Comparison of ENCODE assay signal across 1 cellular context in the genomic region with DNA sequence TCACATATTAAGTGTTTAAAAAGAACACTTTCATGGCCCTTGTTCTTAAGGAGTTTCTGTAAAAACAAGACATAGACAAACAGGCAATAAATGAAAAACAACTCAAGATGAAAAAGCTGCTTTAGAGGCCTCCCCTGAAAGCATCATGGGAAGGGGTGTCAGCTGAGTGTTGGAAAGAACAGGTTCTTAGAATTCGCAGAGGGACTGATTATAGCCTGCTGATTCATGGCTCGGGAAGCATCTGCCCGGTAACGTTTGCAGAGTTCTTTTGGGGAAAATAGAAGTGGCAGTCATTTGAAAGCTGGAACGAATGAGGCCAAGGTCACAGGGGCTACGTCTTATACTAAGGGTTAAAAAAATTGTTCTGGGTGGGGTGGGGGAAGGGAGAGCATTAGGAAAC.
TF ChIP-seq lines count a peak whose summit lies in the region.

No MANE protein-coding gene starts in this region.

TF ChIP-seq in K562, 482 proteins besides CTCF, POLR2A, EP300 and RAD21 (continued from another document):
- TF ChIP-seq, protein P1, sequence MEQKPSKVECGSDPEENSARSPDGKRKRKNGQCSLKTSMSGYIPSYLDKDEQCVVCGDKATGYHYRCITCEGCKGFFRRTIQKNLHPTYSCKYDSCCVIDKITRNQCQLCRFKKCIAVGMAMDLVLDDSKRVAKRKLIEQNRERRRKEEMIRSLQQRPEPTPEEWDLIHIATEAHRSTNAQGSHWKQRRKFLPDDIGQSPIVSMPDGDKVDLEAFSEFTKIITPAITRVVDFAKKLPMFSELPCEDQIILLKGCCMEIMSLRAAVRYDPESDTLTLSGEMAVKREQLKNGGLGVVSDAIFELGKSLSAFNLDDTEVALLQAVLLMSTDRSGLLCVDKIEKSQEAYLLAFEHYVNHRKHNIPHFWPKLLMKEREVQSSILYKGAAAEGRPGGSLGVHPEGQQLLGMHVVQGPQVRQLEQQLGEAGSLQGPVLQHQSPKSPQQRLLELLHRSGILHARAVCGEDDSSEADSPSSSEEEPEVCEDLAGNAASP (IDR thresholded peaks at IDR 0.05): no peak
- TF ChIP-seq ZNF766 (CRISPR knock-in tag; conservative IDR thresholded peaks at IDR 0.05): no peak
- peak; percentile 46; the same call in 1 of the 2 replicates for TF ChIP-seq NFE2 (IDR thresholded peaks at IDR 0.05; ENCODE audit: low read depth)
- TF ChIP-seq ZNF212 (CRISPR knock-in tag; IDR thresholded peaks at IDR 0.05): no peak
- peak; percentile 37; the same call in 1 of the 2 replicates for TF ChIP-seq JUND (IDR thresholded peaks at IDR 0.05; ENCODE audit: borderline replicate concordance, low read depth, low read length)
- peak; percentile 20; the same call in 1 of the 3 replicates for TF ChIP-seq JUND (tag; IDR thresholded peaks at IDR 0.05; ENCODE audit: borderline replicate concordance, low read depth, low read length)
- TF ChIP-seq, protein P2, sequence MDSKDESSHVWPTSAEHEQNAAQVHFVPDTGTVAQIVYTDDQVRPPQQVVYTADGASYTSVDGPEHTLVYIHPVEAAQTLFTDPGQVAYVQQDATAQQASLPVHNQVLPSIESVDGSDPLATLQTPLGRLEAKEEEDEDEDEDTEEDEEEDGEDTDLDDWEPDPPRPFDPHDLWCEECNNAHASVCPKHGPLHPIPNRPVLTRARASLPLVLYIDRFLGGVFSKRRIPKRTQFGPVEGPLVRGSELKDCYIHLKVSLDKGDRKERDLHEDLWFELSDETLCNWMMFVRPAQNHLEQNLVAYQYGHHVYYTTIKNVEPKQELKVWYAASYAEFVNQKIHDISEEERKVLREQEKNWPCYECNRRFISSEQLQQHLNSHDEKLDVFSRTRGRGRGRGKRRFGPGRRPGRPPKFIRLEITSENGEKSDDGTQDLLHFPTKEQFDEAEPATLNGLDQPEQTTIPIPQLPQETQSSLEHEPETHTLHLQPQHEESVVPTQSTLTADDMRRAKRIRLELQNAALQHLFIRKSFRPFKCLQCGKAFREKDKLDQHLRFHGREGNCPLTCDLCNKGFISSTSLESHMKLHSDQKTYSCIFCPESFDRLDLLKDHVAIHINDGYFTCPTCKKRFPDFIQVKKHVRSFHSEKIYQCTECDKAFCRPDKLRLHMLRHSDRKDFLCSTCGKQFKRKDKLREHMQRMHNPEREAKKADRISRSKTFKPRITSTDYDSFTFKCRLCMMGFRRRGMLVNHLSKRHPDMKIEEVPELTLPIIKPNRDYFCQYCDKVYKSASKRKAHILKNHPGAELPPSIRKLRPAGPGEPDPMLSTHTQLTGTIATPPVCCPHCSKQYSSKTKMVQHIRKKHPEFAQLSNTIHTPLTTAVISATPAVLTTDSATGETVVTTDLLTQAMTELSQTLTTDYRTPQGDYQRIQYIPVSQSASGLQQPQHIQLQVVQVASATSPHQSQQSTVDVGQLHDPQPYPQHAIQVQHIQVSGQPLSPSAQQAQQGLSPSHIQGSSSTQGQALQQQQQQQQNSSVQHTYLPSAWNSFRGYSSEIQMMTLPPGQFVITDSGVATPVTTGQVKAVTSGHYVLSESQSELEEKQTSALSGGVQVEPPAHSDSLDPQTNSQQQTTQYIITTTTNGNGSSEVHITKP (IDR thresholded peaks at IDR 0.05; ENCODE audit: partially characterized antibody): peak; percentile 11
- 0 out of 2 replicates have a peak, but pooled peaks have one; percentile 11 for TF ChIP-seq L3MBTL2 (IDR thresholded peaks at IDR 0.05)
- TF ChIP-seq DPF2 (IDR thresholded peaks at IDR 0.05): 0 out of 2 replicates have a peak, but pooled peaks have one; percentile 30
- TF ChIP-seq, protein P3, sequence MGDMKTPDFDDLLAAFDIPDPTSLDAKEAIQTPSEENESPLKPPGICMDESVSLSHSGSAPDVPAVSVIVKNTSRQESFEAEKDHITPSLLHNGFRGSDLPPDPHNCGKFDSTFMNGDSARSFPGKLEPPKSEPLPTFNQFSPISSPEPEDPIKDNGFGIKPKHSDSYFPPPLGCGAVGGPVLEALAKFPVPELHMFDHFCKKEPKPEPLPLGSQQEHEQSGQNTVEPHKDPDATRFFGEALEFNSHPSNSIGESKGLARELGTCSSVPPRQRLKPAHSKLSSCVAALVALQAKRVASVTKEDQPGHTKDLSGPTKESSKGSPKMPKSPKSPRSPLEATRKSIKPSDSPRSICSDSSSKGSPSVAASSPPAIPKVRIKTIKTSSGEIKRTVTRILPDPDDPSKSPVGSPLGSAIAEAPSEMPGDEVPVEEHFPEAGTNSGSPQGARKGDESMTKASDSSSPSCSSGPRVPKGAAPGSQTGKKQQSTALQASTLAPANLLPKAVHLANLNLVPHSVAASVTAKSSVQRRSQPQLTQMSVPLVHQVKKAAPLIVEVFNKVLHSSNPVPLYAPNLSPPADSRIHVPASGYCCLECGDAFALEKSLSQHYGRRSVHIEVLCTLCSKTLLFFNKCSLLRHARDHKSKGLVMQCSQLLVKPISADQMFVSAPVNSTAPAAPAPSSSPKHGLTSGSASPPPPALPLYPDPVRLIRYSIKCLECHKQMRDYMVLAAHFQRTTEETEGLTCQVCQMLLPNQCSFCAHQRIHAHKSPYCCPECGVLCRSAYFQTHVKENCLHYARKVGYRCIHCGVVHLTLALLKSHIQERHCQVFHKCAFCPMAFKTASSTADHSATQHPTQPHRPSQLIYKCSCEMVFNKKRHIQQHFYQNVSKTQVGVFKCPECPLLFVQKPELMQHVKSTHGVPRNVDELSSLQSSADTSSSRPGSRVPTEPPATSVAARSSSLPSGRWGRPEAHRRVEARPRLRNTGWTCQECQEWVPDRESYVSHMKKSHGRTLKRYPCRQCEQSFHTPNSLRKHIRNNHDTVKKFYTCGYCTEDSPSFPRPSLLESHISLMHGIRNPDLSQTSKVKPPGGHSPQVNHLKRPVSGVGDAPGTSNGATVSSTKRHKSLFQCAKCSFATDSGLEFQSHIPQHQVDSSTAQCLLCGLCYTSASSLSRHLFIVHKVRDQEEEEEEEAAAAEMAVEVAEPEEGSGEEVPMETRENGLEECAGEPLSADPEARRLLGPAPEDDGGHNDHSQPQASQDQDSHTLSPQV (IDR thresholded peaks at IDR 0.05): peak; percentile 56; the same call in 1 of the 2 replicates
- 0 out of 2 replicates have a peak, but pooled peaks have one; percentile 24 for TF ChIP-seq HIVEP1 (CRISPR knock-in tag; IDR thresholded peaks at IDR 0.05)
- peak; percentile 45; the same call in 1 of the 2 replicates for TF ChIP-seq C11orf30 (IDR thresholded peaks at IDR 0.05; ENCODE audit: low read depth)
